ENCODE assay signal across 15 cellular contexts in the genomic region with DNA sequence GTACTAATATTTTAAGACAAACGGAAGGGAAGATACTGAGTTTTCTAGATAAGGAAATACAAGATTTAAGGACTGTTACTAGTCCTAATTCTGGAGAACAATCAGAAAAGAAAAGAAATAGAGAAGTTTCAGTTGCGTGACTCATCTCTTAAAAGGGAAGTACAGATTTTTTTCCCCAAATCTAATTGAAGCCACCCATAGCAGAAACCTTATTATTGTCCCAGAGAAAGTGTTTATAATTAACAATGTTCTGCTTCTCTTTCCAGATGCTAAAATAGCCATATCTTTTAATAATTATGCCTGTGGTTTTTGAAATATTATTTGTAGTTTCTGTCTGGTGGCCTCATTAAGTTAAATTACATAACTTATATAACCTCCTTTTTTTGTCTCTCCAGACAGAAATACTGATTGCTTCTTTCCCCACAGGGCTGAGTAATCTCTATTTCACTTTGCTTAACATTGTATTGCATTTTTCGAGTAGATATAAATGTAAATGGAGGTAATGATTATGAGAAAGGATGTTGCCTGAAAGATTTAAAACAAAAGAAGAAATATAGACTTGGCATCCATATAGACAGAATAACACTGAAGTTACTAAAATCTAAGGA.
A peak's percentile ranks its signal among the peaks of the same experiment; 100 is the strongest.
DNase-seq lines count a peak whose midpoint lies in the region; ATAC-seq, FAIRE-seq and TF ChIP-seq lines count a peak whose summit lies in the region.
"Had no signal": no experiment of that assay in that cellular context is flagged by ENCODE, and none has a peak within 500 bp of the region (broad histone marks: within the 10 kb centered on the region; RNA-seq: fewer than 3 reads in every experiment).

No MANE protein-coding gene starts in this region.

- H3K9me3 ChIP-seq in MM.1S (replicated peaks; ENCODE audit: insufficient read depth, low read length) = no peaks in the 10 kb centered on the region
- H3K9me3 ChIP-seq: BE2C, esophagus muscularis mucosa, right lobe of liver had no signal

- H3K27me3 Mint-ChIP-seq in HFFc6 (ENCODE audit: insufficient read depth) = no peaks in the 10 kb centered on the region
- H3K27me3 Mint-ChIP-seq: stimulated activated naive CD8-positive, alpha-beta T cell treated with anti-CD3 and anti-CD28 coated beads, Interleukin-15, Interleukin-2, amounts not matched to agents 100 ng/mL and 50 ng/mL, for 24 hours had no signal

- peak overlapping the region; percentile 46; the same call in 1 of the 2 replicates for H3K4me2 ChIP-seq in MM.1S (ENCODE audit: low read depth, low read length)

- H3K9me3 Mint-ChIP-seq in HFFc6 = peaks cover 8% of the 10 kb centered on the region
- H3K9me3 Mint-ChIP-seq: stimulated activated naive CD8-positive, alpha-beta T cell treated with anti-CD3 and anti-CD28 coated beads, Interleukin-15, Interleukin-2, amounts not matched to agents 100 ng/mL and 50 ng/mL, for 24 hours had no signal

- peaks cover 10% of the 10 kb centered on the region for H3F3A ChIP-seq in MM.1S (ENCODE audit: insufficient read depth, low read length)

- H3K9me2 ChIP-seq in MM.1S (replicated peaks; ENCODE audit: insufficient read depth, low read length) = no peaks in the 10 kb centered on the region

- no peaks in the 10 kb centered on the region for H3K36me3 Mint-ChIP-seq in HFFc6 (ENCODE audit: low read depth)
- H3K36me3 Mint-ChIP-seq: natural killer cell had no signal

- DNase-seq in MM.1S = peak; percentile 39
- DNase-seq in globus pallidus (ENCODE audit: low spot score) = peak; percentile 23
- no peak for DNase-seq in dermis blood vessel endothelial cell
- DNase-seq in NCI-H1436 (lab: John Stamatoyannopoulos, UW) = no peak
- no peak for DNase-seq in urothelium cell line (ENCODE audit: low spot score)
- DNase-seq in HFFc6 = no peak
- DNase-seq: activated CD4-positive, CD25-positive, alpha-beta regulatory T cell treated with anti-CD3 and anti-CD28 coated beads, Interleukin-2, amount 50 U/mL, for 72 hours; BE2C; hippocampal formation; natural killer cell; right lobe of liver had no signal

- no peak overlapping the region for H3K27ac Mint-ChIP-seq in HFFc6
- H3K27ac Mint-ChIP-seq: natural killer cell; stimulated activated naive CD8-positive, alpha-beta T cell treated with anti-CD3 and anti-CD28 coated beads, Interleukin-15, Interleukin-2, amounts not matched to agents 100 ng/mL and 50 ng/mL, for 24 hours had no signal

- no peak overlapping the region for H3K9ac ChIP-seq in MM.1S (ENCODE audit: low read length)

- H3K4me3 Mint-ChIP-seq in HFFc6 = no peak overlapping the region
- H3K4me3 Mint-ChIP-seq: natural killer cell; stimulated activated naive CD8-positive, alpha-beta T cell treated with anti-CD3 and anti-CD28 coated beads, Interleukin-15, Interleukin-2, amounts not matched to agents 100 ng/mL and 50 ng/mL, for 24 hours had no signal

- H3K4me3 ChIP-seq in MM.1S (ENCODE audit: low read length) = no peak overlapping the region
- H3K4me3 ChIP-seq: esophagus muscularis mucosa, right lobe of liver had no signal

- FAIRE-seq in urothelium cell line (lab: Jason Lieb, UNC) = no peak

- TF ChIP-seq CTCF in MM.1S (IDR thresholded peaks at IDR 0.05; ENCODE audit: low read length) (no peak), HFFc6 (IDR thresholded peaks at IDR 0.05) (no peak)

- H4K20me1 ChIP-seq in MM.1S (ENCODE audit: insufficient read depth, low read length) = no peaks in the 10 kb centered on the region

- no peak overlapping the region for H2AFZ ChIP-seq in MM.1S (ENCODE audit: low read length)

- no peaks in the 10 kb centered on the region for H3K36me3 ChIP-seq in MM.1S (replicated peaks; ENCODE audit: insufficient read depth, low read length)
- H3K36me3 ChIP-seq: BE2C, esophagus muscularis mucosa, right lobe of liver had no signal

- H3K4me1 ChIP-seq in MM.1S (ENCODE audit: low read length) = peaks cover 16% of the 10 kb centered on the region
- H3K4me1 ChIP-seq: BE2C, esophagus muscularis mucosa, right lobe of liver had no signal

- no peaks in the 10 kb centered on the region for H3K4me1 Mint-ChIP-seq in HFFc6 (ENCODE audit: low read depth)
- H3K4me1 Mint-ChIP-seq: natural killer cell had no signal

- H3K27me3 ChIP-seq in MM.1S (replicated peaks; ENCODE audit: insufficient read depth, low read length) = no peaks in the 10 kb centered on the region
- H3K27me3 ChIP-seq: BE2C, esophagus muscularis mucosa, right lobe of liver had no signal

- ATAC-seq in GM18861 (IDR thresholded peaks at IDR 0.05; ENCODE audit: unreplicated experiment) = peak; percentile 57
- ATAC-seq in HG02610 (IDR thresholded peaks at IDR 0.05; ENCODE audit: unreplicated experiment) = peak; percentile 55
- ATAC-seq: natural killer cell had no signal

- no peaks in the 10 kb centered on the region for H3K79me2 ChIP-seq in MM.1S (ENCODE audit: low read length)

- no peak overlapping the region for H3K27ac ChIP-seq in MM.1S (ENCODE audit: low read length)
- H3K27ac ChIP-seq: esophagus muscularis mucosa, right lobe of liver had no signal

Comparison
In these comparisons a context has a peak if more than half of its experiments do, and no peak if none do; other contexts are left out.
1. DNase-seq: peak in MM.1S (single experiment) and globus pallidus (single experiment); none in dermis blood vessel endothelial cell (single experiment), NCI-H1436 (single experiment), urothelium cell line (single experiment) and HFFc6 (single experiment).